ENCODE assay signal across 8 cellular contexts in genomic region chr10:81018898-81019890, GRCh38.
DNase-seq lines count a peak whose midpoint lies in the region.

No MANE protein-coding gene starts in this region.

- DNase-seq in AG08396 (ENCODE audit: low spot score) (peak; percentile 12), GM03348 (ENCODE audit: low spot score) (peak; percentile 44), H4 (ENCODE audit: low spot score) (peak; percentile 78), KG1 (lab: John Stamatoyannopoulos, UW) (peak; percentile 8), T1000 (lab: John Stamatoyannopoulos, UW) (peak; percentile 36), head of caudate nucleus (peak in 33 of 42 donors; percentile 2 to 56 (median 19)), stromal cell of bone marrow (ENCODE audit: low read depth) (peak; percentile 22), NCI-H2107 (lab: John Stamatoyannopoulos, UW) (no peak)

- intact Hi-C loops in head of caudate nucleus (cut with DNase I), result no loop called here
